Comparison of ENCODE assay signal across 8 cellular contexts in genomic region chr20:10603971-10604864, GRCh38.
DNase-seq lines count a peak whose midpoint lies in the region; ATAC-seq and TF ChIP-seq lines count a peak whose summit lies in the region.

No MANE protein-coding gene starts in this region.

- H3K36me3 ChIP-seq in hepatocyte (replicated peaks; ENCODE audit: insufficient read depth, low read depth): no peaks in the 10 kb centered on the region
- H3K36me3 ChIP-seq in spleen: peaks cover 0 to 60% (median 0%) of the 10 kb centered on the region in 6 donors

- peak; percentile 82 for DNase-seq in HS-27A (ENCODE audit: low read depth)
- peak; percentile 89 for DNase-seq in astrocyte of the hippocampus (ENCODE audit: low read depth, low spot score)
- peak; percentile 57 for DNase-seq in hepatocyte (ENCODE audit: low spot score)
- DNase-seq in spleen: no peak
- DNase-seq in NCI-H1436 treated with DMSO at 0.1 percent for 48 hours (lab: John Stamatoyannopoulos, UW): no peak
- DNase-seq in activated naive CD4-positive, alpha-beta T cell treated with anti-CD3 and anti-CD28 coated beads, Interleukin-2, amount 50 U/mL, for 72 hours (ENCODE audit: low spot score in 2 of 2): no peak

- H4K20me1 ChIP-seq in hepatocyte (ENCODE audit: insufficient read depth, poor library complexity, severe bottlenecking): no peaks in the 10 kb centered on the region

- no peak overlapping the region for H2AFZ ChIP-seq in hepatocyte

- H3K27me3 ChIP-seq in hepatocyte (no peaks in the 10 kb centered on the region), spleen (replicated peaks in 1 of 7) (no peaks in the 10 kb centered on the region)

- intact Hi-C loops in spleen (cut with DNase I; ENCODE audit: low total_unique reads): no loop called here

- TF ChIP-seq CTCF in hepatocyte (IDR thresholded peaks at IDR 0.05; ENCODE audit: poor library complexity): no peak
- no peak for TF ChIP-seq CTCF in spleen (IDR thresholded peaks at IDR 0.05 in 8 of 11, conservative IDR thresholded peaks at IDR 0.05 in 3 of 11)

- H3K36me3 Mint-ChIP-seq in activated naive CD4-positive, alpha-beta T cell treated with anti-CD3 and anti-CD28 coated beads, Interleukin-2, amount 50 U/mL, for 72 hours: peaks cover 19 to 24% of the 10 kb centered on the region in 2 donors

- H3K4me3 ChIP-seq in hepatocyte: no peak overlapping the region
- no peak overlapping the region for H3K4me3 ChIP-seq in spleen

- no peaks in the 10 kb centered on the region for H3K79me2 ChIP-seq in hepatocyte

- 65% methylated on average over 8 of the region's 8 CpGs for WGBS in hepatocyte (ENCODE audit: low lambda C conversion rate, missing lambda C conversion rate)
- 69 to 90% (median 87%) methylated on average over 8 of the region's 8 CpGs for WGBS in spleen, 5 donors

- ATAC-seq in activated naive CD4-positive, alpha-beta T cell treated with anti-CD3 and anti-CD28 coated beads, Interleukin-2, amount 50 U/mL, for 72 hours: no peak
- ATAC-seq in GM19452 (IDR thresholded peaks at IDR 0.05; ENCODE audit: unreplicated experiment) (no peak), GM21723 (IDR thresholded peaks at IDR 0.05; ENCODE audit: unreplicated experiment) (no peak)

- H3K27ac Mint-ChIP-seq in activated naive CD4-positive, alpha-beta T cell treated with anti-CD3 and anti-CD28 coated beads, Interleukin-2, amount 50 U/mL, for 72 hours: peak overlapping the region in 1 of 2 donors; percentile 25

- H3K4me2 ChIP-seq in hepatocyte: no peak overlapping the region

- H3K27ac ChIP-seq in hepatocyte (peak overlapping the region; percentile 21), spleen (peak overlapping the region in 6 of 8 donors; percentile 22 to 49 (median 40))

- no peaks in the 10 kb centered on the region for H3K9me3 Mint-ChIP-seq in activated naive CD4-positive, alpha-beta T cell treated with anti-CD3 and anti-CD28 coated beads, Interleukin-2, amount 50 U/mL, for 72 hours

- no peaks in the 10 kb centered on the region for H3K9me2 ChIP-seq in hepatocyte (replicated peaks; ENCODE audit: insufficient read depth)

- H3K4me1 ChIP-seq in hepatocyte (ENCODE audit: insufficient read depth) (peaks cover 20% of the 10 kb centered on the region), spleen (no peaks in the 10 kb centered on the region)

- no peak for TF ChIP-seq POLR2A in spleen (IDR thresholded peaks at IDR 0.05)

- H3K9me3 ChIP-seq in hepatocyte (ENCODE audit: low read depth) (no peaks in the 10 kb centered on the region), spleen (no peaks in the 10 kb centered on the region)

Comparison
In these comparisons a context has a peak if more than half of its experiments do, and no peak if none do; other contexts are left out.
1. DNase-seq: peak in HS-27A (single experiment), astrocyte of the hippocampus (single experiment) and hepatocyte (single experiment); none in spleen (single experiment), NCI-H1436 treated with DMSO at 0.1 percent for 48 hours (single experiment) and activated naive CD4-positive, alpha-beta T cell treated with anti-CD3 and anti-CD28 coated beads, Interleukin-2, amount 50 U/mL, for 72 hours (0 of 2).